ENCODE assay signal across 13 cellular contexts in the genomic region with DNA sequence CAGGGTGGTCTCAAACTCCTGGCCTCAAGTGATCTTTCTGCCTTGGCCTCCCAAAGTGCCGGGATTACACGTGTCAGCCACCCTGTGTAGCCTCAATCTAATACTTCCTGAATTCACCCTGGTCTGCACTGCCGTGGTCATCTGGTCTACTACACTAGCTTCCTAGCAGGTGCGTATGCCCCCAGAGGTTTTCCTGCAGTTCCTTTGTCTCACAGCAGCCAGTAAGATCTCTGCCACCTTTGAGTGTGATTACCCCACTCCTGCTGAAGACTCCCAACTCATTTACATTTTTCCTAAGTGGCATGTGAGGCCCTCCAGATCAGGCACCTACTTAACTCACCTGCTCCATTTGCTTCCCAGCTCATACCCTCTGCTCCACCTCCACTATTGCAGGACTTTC.
"Had no signal": no experiment of that assay in that cellular context is flagged by ENCODE, and none has a peak within 500 bp of the region (broad histone marks: within the 10 kb centered on the region; RNA-seq: fewer than 3 reads in every experiment).

No MANE protein-coding gene starts in this region.

- ATAC-seq: activated CD4-positive, alpha-beta T cell treated with anti-CD3 and anti-CD28 coated beads for 36 hours; left colon had no signal

- DNase-seq: activated CD4-positive, alpha-beta T cell treated with anti-CD3 and anti-CD28 coated beads for 36 hours; activated gamma-delta T cell; activated naive CD8-positive, alpha-beta T cell treated with anti-CD3 and anti-CD28 coated beads, Interleukin-2, amount 10 ng/mL, durations not matched to agents 7 days and 5 days; activated T-cell treated with anti-CD3 and anti-CD28 coated beads, Interleukin-2, amount 50 U/mL, for 1 hour; left colon; naive B cell; thyroid gland; uterus had no signal

- H3K27ac Mint-ChIP-seq: activated CD4-positive, alpha-beta T cell treated with anti-CD3 and anti-CD28 coated beads for 36 hours; activated naive CD8-positive, alpha-beta T cell treated with anti-CD3 and anti-CD28 coated beads, Interleukin-2, amount 10 ng/mL, durations not matched to agents 7 days and 5 days had no signal

- H3K9me3 Mint-ChIP-seq: activated naive CD8-positive, alpha-beta T cell treated with anti-CD3 and anti-CD28 coated beads, Interleukin-2, amount 10 ng/mL, durations not matched to agents 7 days and 5 days; naive B cell had no signal

- H3K9me3 ChIP-seq: esophagus muscularis mucosa, right atrium auricular region, thyroid gland, uterus had no signal

- H3K27me3 Mint-ChIP-seq: activated CD4-positive, alpha-beta T cell treated with anti-CD3 and anti-CD28 coated beads for 36 hours; activated naive CD8-positive, alpha-beta T cell treated with anti-CD3 and anti-CD28 coated beads, Interleukin-2, amount 10 ng/mL, durations not matched to agents 7 days and 5 days; naive B cell had no signal

- H3K36me3 ChIP-seq: right atrium auricular region, thyroid gland, uterus had no signal

- H3K36me3 Mint-ChIP-seq: naive B cell had no signal

- H3K4me1 ChIP-seq: uterus had no signal

- FAIRE-seq: bronchial epithelial cell had no signal

- H3K4me3 ChIP-seq: esophagus muscularis mucosa, right atrium auricular region, skin epidermis, thyroid gland, uterus had no signal

- H3K4me3 Mint-ChIP-seq: activated CD4-positive, alpha-beta T cell treated with anti-CD3 and anti-CD28 coated beads for 36 hours; activated naive CD8-positive, alpha-beta T cell treated with anti-CD3 and anti-CD28 coated beads, Interleukin-2, amount 10 ng/mL, durations not matched to agents 7 days and 5 days; naive B cell had no signal

- H3K27ac ChIP-seq: esophagus muscularis mucosa, skin epidermis, thyroid gland, uterus, VCaP had no signal
